25 cellular contexts compared by ENCODE assay signal in genomic region chr10:95442341-95442740, GRCh38.
"Had no signal": no experiment of that assay in that cellular context is flagged by ENCODE, and none has a peak within 500 bp of the region (broad histone marks: within the 10 kb centered on the region; RNA-seq: fewer than 3 reads in every experiment).

No MANE protein-coding gene starts in this region.

- H2AFZ ChIP-seq: hepatocyte had no signal

- H3K4me3 ChIP-seq: adrenal gland, cardiac muscle cell, hepatocyte, pancreas, prostate gland, skin epidermis, tibial nerve had no signal

- H3K4me2 ChIP-seq: hepatocyte had no signal

- H3K27ac ChIP-seq: adrenal gland, cardiac muscle cell, hepatocyte, skin epidermis had no signal

- ATAC-seq: activated CD4-positive, alpha-beta T cell treated with anti-CD3 and anti-CD28 coated beads for 36 hours; esophagus mucosa; naive thymus-derived CD4-positive, alpha-beta T cell; pancreas; stimulated activated effector memory CD8-positive, alpha-beta T cell treated with anti-CD3 and anti-CD28 coated beads, Interleukin-12 subunit alpha, Interleukin-12 subunit beta, amount 100 ng/mL, for 72 hours had no signal

- FAIRE-seq: pancreas had no signal

- H3K4me1 ChIP-seq: prostate gland had no signal

- H3K36me3 ChIP-seq: adrenal gland, cardiac muscle cell, pancreas, prostate gland had no signal

- H3K9me3 ChIP-seq: adrenal gland, pancreas, prostate gland, tibial nerve had no signal

- DNase-seq: activated CD4-positive, alpha-beta T cell treated with anti-CD3 and anti-CD28 coated beads for 36 hours; activated CD4-positive, alpha-beta T cell treated with anti-CD3 and anti-CD28 coated beads, Interleukin-2, amount 50 U/mL, for 4 hours; activated CD4-positive, CD25-positive, alpha-beta regulatory T cell; activated effector memory CD4-positive, alpha-beta T cell treated with anti-CD3 and anti-CD28 coated beads, Interleukin-2, amount 50 U/mL, for 16 hours; activated naive CD4-positive, alpha-beta T cell treated with anti-CD3 and anti-CD28 coated beads for 36 hours; activated naive CD8-positive, alpha-beta T cell treated with anti-CD3 and anti-CD28 coated beads for 36 hours; activated T-cell treated with anti-CD3 and anti-CD28 coated beads for 4 hours; adrenal gland; aorta; endodermal cell; foreskin melanocyte; islet precursor cell; naive thymus-derived CD4-positive, alpha-beta T cell; nucleus accumbens; pancreas; stimulated activated CD4-positive, alpha-beta T cell treated with anti-CD3 and anti-CD28 coated beads, Interleukin-12 subunit alpha, Interleukin-12 subunit beta, amount 100 ng/mL, for 4 hours; stimulated activated CD4-positive, alpha-beta T cell treated with anti-CD3 and anti-CD28 coated beads, Interleukin-4, amount 100 ng/mL, for 24 hours; T-helper 1 cell had no signal

- H3K27me3 ChIP-seq: adrenal gland, cardiac muscle cell, hepatocyte, pancreas, tibial nerve had no signal
